24 cellular contexts compared by ENCODE assay signal in genomic region chr1:53712276-53712675, GRCh38. TPM values are rescaled to one million over a fixed set of nuclear protein-coding genes. Genes with fewer than 3 reads are reported as not detected.
DNase-seq lines count a peak whose midpoint lies in the region; ATAC-seq, FAIRE-seq and TF ChIP-seq lines count a peak whose summit lies in the region.
"Had no signal": no experiment of that assay in that cellular context is flagged by ENCODE, and none has a peak within 500 bp of the region (broad histone marks: within the 10 kb centered on the region; RNA-seq: fewer than 3 reads in every experiment).

No MANE protein-coding gene starts in this region.

- no peaks in the 10 kb centered on the region for H3K36me3 ChIP-seq in RWPE2 (ENCODE audit: low read depth)
- H3K36me3 ChIP-seq in bronchial epithelial cell (ENCODE audit: control insufficient read depth, insufficient read depth, low read length), result no peaks in the 10 kb centered on the region
- H3K36me3 ChIP-seq in WERI-Rb-1, result no peaks in the 10 kb centered on the region
- H3K36me3 ChIP-seq: BE2C had no signal

- H3K27me3 Mint-ChIP-seq in osteocyte (ENCODE audit: unreplicated experiment), result no peaks in the 10 kb centered on the region
- H3K27me3 Mint-ChIP-seq: CD4-positive, CD25-positive, alpha-beta regulatory T cell had no signal

- H3K27ac ChIP-seq in RWPE2 (ENCODE audit: poor library complexity, severe bottlenecking), result no peak overlapping the region
- H3K27ac ChIP-seq in WERI-Rb-1, result no peak overlapping the region
- H3K27ac ChIP-seq: HL-60 had no signal

- peaks cover 8% of the 10 kb centered on the region for H3K36me3 Mint-ChIP-seq in osteocyte (ENCODE audit: unreplicated experiment)
- H3K36me3 Mint-ChIP-seq: CD4-positive, CD25-positive, alpha-beta regulatory T cell; CD8-positive, alpha-beta memory T cell had no signal

- H3K4me3 ChIP-seq in RWPE2 (ENCODE audit: severe bottlenecking) (no peak overlapping the region), bronchial epithelial cell (ENCODE audit: low read depth, low read length) (no peak overlapping the region), WERI-Rb-1 (ENCODE audit: low read depth, low read length) (no peak overlapping the region)
- H3K4me3 ChIP-seq: GM23338 had no signal

- DNase-seq in RWPE2 (ENCODE audit: low spot score), result no peak
- peak; percentile 60 for DNase-seq in bronchial epithelial cell (ENCODE audit: low read depth)
- DNase-seq in osteocyte (ENCODE audit: extremely low spot score, unreplicated experiment), result no peak
- DNase-seq in NCI-H2107 (lab: John Stamatoyannopoulos, UW), result no peak
- DNase-seq in NCI-H1417 (lab: John Stamatoyannopoulos, UW), result no peak
- DNase-seq in WERI-Rb-1, result no peak
- DNase-seq: ACHN; BE2C; C1 segment of cervical spinal cord; CD4-positive, CD25-positive, alpha-beta regulatory T cell; CD8-positive, alpha-beta memory T cell; COR-L47; DMS 273 treated with DMSO at 0.1 percent for 48 hours; DMS53; H7; HFFc6 had no signal

- H3K27ac Mint-ChIP-seq in osteocyte (ENCODE audit: unreplicated experiment), result peak overlapping the region; percentile 67
- H3K27ac Mint-ChIP-seq: GM23338, HFFc6 had no signal

- no peak overlapping the region for H3K4me3 Mint-ChIP-seq in osteocyte (ENCODE audit: unreplicated experiment)
- H3K4me3 Mint-ChIP-seq: CD4-positive, CD25-positive, alpha-beta regulatory T cell; CD8-positive, alpha-beta memory T cell; GM23338; HFFc6 had no signal

- FAIRE-seq in bronchial epithelial cell (lab: Jason Lieb, UNC), result no peak
- FAIRE-seq: A204.1, G401.6, GM12891, GM18507 had no signal

- H3K9me3 ChIP-seq in RWPE2 (ENCODE audit: severe bottlenecking), result no peaks in the 10 kb centered on the region
- H3K9me3 ChIP-seq in WERI-Rb-1 (ENCODE audit: severe bottlenecking), result no peaks in the 10 kb centered on the region
- H3K9me3 ChIP-seq: BE2C had no signal

- H3K4me1 ChIP-seq in RWPE2 (ENCODE audit: insufficient read depth, poor library complexity, severe bottlenecking), result no peaks in the 10 kb centered on the region
- H3K4me1 ChIP-seq: BE2C had no signal

- no peaks in the 10 kb centered on the region for H3K27me3 ChIP-seq in RWPE2 (ENCODE audit: insufficient read depth, poor library complexity, severe bottlenecking)
- peaks cover 2% of the 10 kb centered on the region for H3K27me3 ChIP-seq in bronchial epithelial cell (ENCODE audit: control insufficient read depth, insufficient read depth, low read length)
- no peaks in the 10 kb centered on the region for H3K27me3 ChIP-seq in WERI-Rb-1 (ENCODE audit: insufficient read depth, low read depth, severe bottlenecking)
- H3K27me3 ChIP-seq: BE2C had no signal

- peaks cover 17% of the 10 kb centered on the region for H3K4me1 Mint-ChIP-seq in osteocyte (ENCODE audit: unreplicated experiment)
- H3K4me1 Mint-ChIP-seq: CD4-positive, CD25-positive, alpha-beta regulatory T cell; CD8-positive, alpha-beta memory T cell had no signal

- ATAC-seq in RWPE2 (ENCODE audit: low read depth) (0 out of 3 replicates have a peak, but pooled peaks have one; percentile 33), esophagus mucosa (peak; percentile 59)
- ATAC-seq: GM23338, HCT116 had no signal

- no peaks in the 10 kb centered on the region for H3K9me3 Mint-ChIP-seq in osteocyte (ENCODE audit: unreplicated experiment)
- H3K9me3 Mint-ChIP-seq: CD4-positive, CD25-positive, alpha-beta regulatory T cell; CD8-positive, alpha-beta memory T cell; GM23338; HFFc6 had no signal

- no peak for TF ChIP-seq CTCF in RWPE2 (IDR thresholded peaks at IDR 0.05; ENCODE audit: poor library complexity, severe bottlenecking)
- no peak for TF ChIP-seq CTCF in bronchial epithelial cell (IDR thresholded peaks at IDR 0.05; ENCODE audit: insufficient read depth, low read length, severe bottlenecking)
- TF ChIP-seq CTCF in osteocyte (IDR thresholded peaks at IDR 0.05), result no peak
- no peak for TF ChIP-seq CTCF in WERI-Rb-1 (IDR thresholded peaks at IDR 0.05; ENCODE audit: low read depth, low read length)

RNA-seq across cellular contexts. Expression of gene GLIS1, which starts 26.7 kb away (rescaled TPM):
- under 0.01 TPM in 1 of 2 replicates, not detected in the other for total RNA-seq in bronchial epithelial cell
- 0.20 TPM for total RNA-seq in esophagus mucosa
- 38.0 and 38.3 TPM in 2 replicates for total RNA-seq in osteocyte
- total RNA-seq: CD4-positive, CD25-positive, alpha-beta regulatory T cell; CD8-positive, alpha-beta memory T cell had no signal

Comparison
In these comparisons a context has a peak if more than half of its experiments do, and no peak if none do; other contexts are left out.
1. RNA of gene GLIS1, which starts 26.7 kb away (total RNA-seq): 38.0 to 38.3 TPM in osteocyte; 0.20 TPM in esophagus mucosa (single experiment) and under 0.01 TPM in bronchial epithelial cell; every median in the first group is over 10 times any median in the second.